ENCODE assay signal across 27 cellular contexts in genomic region chr20:49435639-49436038, GRCh38. TPM values are rescaled to one million over a fixed set of nuclear protein-coding genes. Genes with fewer than 3 reads are reported as not detected.
A peak's percentile ranks its signal among the peaks of the same experiment; 100 is the strongest.
DNase-seq lines count a peak whose midpoint lies in the region; TF ChIP-seq lines count a peak whose summit lies in the region.
"Had no signal": no experiment of that assay in that cellular context is flagged by ENCODE, and none has a peak within 500 bp of the region (broad histone marks: within the 10 kb centered on the region; RNA-seq: fewer than 3 reads in every experiment).

No MANE protein-coding gene starts in this region.

- no peaks in the 10 kb centered on the region for H3K9me3 ChIP-seq in fibroblast of lung (ENCODE audit: control insufficient read depth, insufficient read depth, low read depth, low read length)
- no peaks in the 10 kb centered on the region for H3K9me3 ChIP-seq in SK-N-SH
- H3K9me3 ChIP-seq: left lung, tibial nerve had no signal

- DNase-seq in NCI-H1417 (lab: John Stamatoyannopoulos, UW) = peak in 2 of 3 experiments; percentile 13 to 44
- no peak for DNase-seq in NCI-H1417 treated with DMSO at 0.1 percent for 48 hours (lab: John Stamatoyannopoulos, UW)
- no peak for DNase-seq in GM12864 (ENCODE audit: low read depth)
- DNase-seq in RPMI8226 = peak; percentile 28
- no peak for DNase-seq in fibroblast of lung (ENCODE audit: low read depth in 2 of 2)
- DNase-seq in NCI-H345 (lab: John Stamatoyannopoulos, UW) = no peak
- DNase-seq in nephron progenitor cell = no peak
- no peak for DNase-seq in SK-N-SH
- DNase-seq: activated CD4-positive, alpha-beta T cell treated with anti-CD3 and anti-CD28 coated beads, Interleukin-2, amount 10 ng/mL, durations not matched to agents 7 days and 5 days; activated gamma-delta T cell treated with Interleukin-2 at 50 U/mL for 16 hours; activated T-cell treated with anti-CD3 and anti-CD28 coated beads, Interleukin-2, amount 50 U/mL, for 24 hours; CD4-positive, CD25-positive, alpha-beta regulatory T cell; cerebellar nuclear complex; GDM1; left lung; midbrain; MV-4-11; naive thymus-derived CD4-positive, alpha-beta T cell; NCI-H187; NCI-H226; NCI-H774; stimulated activated CD4-positive, alpha-beta T cell treated with anti-CD3 and anti-CD28 coated beads, Interleukin-2, amount 100 ng/mL, for 24 hours; T-helper 9 cell had no signal

- no peak for TF ChIP-seq RAD21 in SK-N-SH (IDR thresholded peaks at IDR 0.05; ENCODE audit: low read length)

- TF ChIP-seq CTCF in GM12864 (IDR thresholded peaks at IDR 0.05; ENCODE audit: low read depth, low read length, missing control alignments) (peak; percentile 12), fibroblast of lung (conservative IDR thresholded peaks at IDR 0.05 in 1 of 2, IDR thresholded peaks at IDR 0.05 in 1 of 2; ENCODE audit: low read depth in 1 of 2, low read length in 2 of 2) (no peak), nephron progenitor cell (IDR thresholded peaks at IDR 0.05) (no peak), SK-N-SH (IDR thresholded peaks at IDR 0.05) (no peak)

- H3K27me3 Mint-ChIP-seq in nephron progenitor cell (ENCODE audit: low read depth, poor library complexity) = peaks cover 35% of the 10 kb centered on the region

- 74% methylated on average over 4 of the region's 5 CpGs for WGBS in SK-N-SH (ENCODE audit: low lambda C conversion rate)

- no peaks in the 10 kb centered on the region for H3K4me1 Mint-ChIP-seq in nephron progenitor cell
- H3K4me1 Mint-ChIP-seq: activated CD4-positive, alpha-beta T cell treated with anti-CD3 and anti-CD28 coated beads, Interleukin-2, amount 10 ng/mL, durations not matched to agents 7 days and 5 days; CD4-positive, CD25-positive, alpha-beta regulatory T cell; naive thymus-derived CD4-positive, alpha-beta T cell had no signal

- H4K20me1 ChIP-seq in fibroblast of lung (ENCODE audit: control insufficient read depth, extremely low read depth, insufficient read depth, low read length) (no peaks in the 10 kb centered on the region), SK-N-SH (ENCODE audit: insufficient read depth) (no peaks in the 10 kb centered on the region)

- H3K36me3 Mint-ChIP-seq in nephron progenitor cell (ENCODE audit: low read depth) = no peaks in the 10 kb centered on the region
- H3K36me3 Mint-ChIP-seq: CD4-positive, CD25-positive, alpha-beta regulatory T cell; naive thymus-derived CD4-positive, alpha-beta T cell had no signal

- H3K9me3 Mint-ChIP-seq in nephron progenitor cell = no peaks in the 10 kb centered on the region
- H3K9me3 Mint-ChIP-seq: activated CD4-positive, alpha-beta T cell treated with anti-CD3 and anti-CD28 coated beads, Interleukin-2, amount 10 ng/mL, durations not matched to agents 7 days and 5 days; activated T-cell treated with anti-CD3 and anti-CD28 coated beads, Interleukin-2, amount 50 U/mL, for 24 hours; naive thymus-derived CD4-positive, alpha-beta T cell had no signal

- H3K4me2 ChIP-seq in fibroblast of lung (ENCODE audit: extremely low read depth, insufficient read depth, low read length) = no peak overlapping the region
- H3K4me2 ChIP-seq in SK-N-SH = no peak overlapping the region

- CTCF ChIA-PET in SK-N-SH (lab: Yijun Ruan, JAX) = interaction anchor here (1.3 to 2.4 kb wide), 4 partner anchors 48 to 102 kb away, joined by 3 to 13 read pairs (median 6); no protein-coding TSS in a partner anchor

- H3K79me2 ChIP-seq in fibroblast of lung (ENCODE audit: control insufficient read depth, insufficient read depth, low read length) = no peaks in the 10 kb centered on the region
- H3K79me2 ChIP-seq in SK-N-SH (ENCODE audit: insufficient read depth) = no peaks in the 10 kb centered on the region

- POLR2A ChIA-PET in SK-N-SH (lab: Yijun Ruan, JAX) = no interaction called here

- H3K36me3 ChIP-seq in fibroblast of lung (ENCODE audit: control insufficient read depth, insufficient read depth, low read length) (no peaks in the 10 kb centered on the region), SK-N-SH (replicated peaks in 1 of 2; ENCODE audit: control insufficient read depth in 1 of 2, insufficient read depth in 2 of 2, low read length in 1 of 2) (no peaks in the 10 kb centered on the region)
- H3K36me3 ChIP-seq: left lung, tibial nerve had no signal

- no peaks in the 10 kb centered on the region for H3K9me2 ChIP-seq in SK-N-SH

- TF ChIP-seq EP300 in SK-N-SH (IDR thresholded peaks at IDR 0.05; ENCODE audit: borderline replicate concordance in 1 of 2, low read depth in 1 of 2, low read length in 1 of 2) = no peak

- no peak overlapping the region for H3K4me3 Mint-ChIP-seq in nephron progenitor cell
- H3K4me3 Mint-ChIP-seq: activated CD4-positive, alpha-beta T cell treated with anti-CD3 and anti-CD28 coated beads, Interleukin-2, amount 10 ng/mL, durations not matched to agents 7 days and 5 days; activated T-cell treated with anti-CD3 and anti-CD28 coated beads, Interleukin-2, amount 50 U/mL, for 24 hours; CD4-positive, CD25-positive, alpha-beta regulatory T cell; naive thymus-derived CD4-positive, alpha-beta T cell had no signal

- no peak overlapping the region for H3K4me3 ChIP-seq in GM12864 (ENCODE audit: low read depth, low read length)
- no peak overlapping the region for H3K4me3 ChIP-seq in fibroblast of lung (replicated peaks in 1 of 4; ENCODE audit: control extremely low read depth in 1 of 4, insufficient read depth in 1 of 4, low read depth in 3 of 4, low read length in 4 of 4)
- H3K4me3 ChIP-seq in SK-N-SH (ENCODE audit: low read depth in 2 of 2, low read length in 1 of 2) = no peak overlapping the region
- H3K4me3 ChIP-seq: left lung, skin epidermis, tibial nerve had no signal

- no peak overlapping the region for H2AFZ ChIP-seq in fibroblast of lung (ENCODE audit: low read length)
- no peak overlapping the region for H2AFZ ChIP-seq in SK-N-SH (ENCODE audit: low read depth)

- peak overlapping the region; percentile 2 for H3K9ac ChIP-seq in fibroblast of lung (ENCODE audit: insufficient read depth, low read length)
- no peak overlapping the region for H3K9ac ChIP-seq in SK-N-SH

- H3F3A ChIP-seq in SK-N-SH (replicated peaks; ENCODE audit: insufficient read depth) = no peaks in the 10 kb centered on the region

- H3K27me3 ChIP-seq in fibroblast of lung (ENCODE audit: control insufficient read depth, insufficient read depth, low read length) = peaks cover 10% of the 10 kb centered on the region
- no peaks in the 10 kb centered on the region; the same call in 1 of the 2 replicates for H3K27me3 ChIP-seq in SK-N-SH (ENCODE audit: insufficient read depth)
- H3K27me3 ChIP-seq: tibial nerve had no signal

- H3K27ac ChIP-seq in fibroblast of lung (ENCODE audit: insufficient read depth, low read length) = no peak overlapping the region
- no peak overlapping the region for H3K27ac ChIP-seq in SK-N-SH (ENCODE audit: low read depth in 2 of 2, low read length in 1 of 2)
- H3K27ac ChIP-seq: left lung, skin epidermis, tibial nerve had no signal

- H3K27ac Mint-ChIP-seq in nephron progenitor cell = no peak overlapping the region
- H3K27ac Mint-ChIP-seq: activated CD4-positive, alpha-beta T cell treated with anti-CD3 and anti-CD28 coated beads, Interleukin-2, amount 10 ng/mL, durations not matched to agents 7 days and 5 days; activated T-cell treated with anti-CD3 and anti-CD28 coated beads, Interleukin-2, amount 50 U/mL, for 24 hours; CD4-positive, CD25-positive, alpha-beta regulatory T cell; naive thymus-derived CD4-positive, alpha-beta T cell had no signal

- H3K4me1 ChIP-seq in fibroblast of lung (ENCODE audit: control insufficient read depth, extremely low read depth, insufficient read depth, low read length) = no peaks in the 10 kb centered on the region
- peaks cover 0 to 18% of the 10 kb centered on the region in 2 experiments; a peak in 1 of 4 replicates for H3K4me1 ChIP-seq in SK-N-SH (ENCODE audit: control insufficient read depth in 1 of 2, insufficient read depth in 2 of 2, low read depth in 1 of 2, low read length in 1 of 2)
- H3K4me1 ChIP-seq: left lung, tibial nerve had no signal

TF ChIP-seq in SK-N-SH, 30 proteins besides CTCF, POLR2A, EP300 and RAD21 (continues in another document):
- no peak for TF ChIP-seq MEF2A (IDR thresholded peaks at IDR 0.05; ENCODE audit: borderline replicate concordance, low read depth)
- TF ChIP-seq, protein P1, sequence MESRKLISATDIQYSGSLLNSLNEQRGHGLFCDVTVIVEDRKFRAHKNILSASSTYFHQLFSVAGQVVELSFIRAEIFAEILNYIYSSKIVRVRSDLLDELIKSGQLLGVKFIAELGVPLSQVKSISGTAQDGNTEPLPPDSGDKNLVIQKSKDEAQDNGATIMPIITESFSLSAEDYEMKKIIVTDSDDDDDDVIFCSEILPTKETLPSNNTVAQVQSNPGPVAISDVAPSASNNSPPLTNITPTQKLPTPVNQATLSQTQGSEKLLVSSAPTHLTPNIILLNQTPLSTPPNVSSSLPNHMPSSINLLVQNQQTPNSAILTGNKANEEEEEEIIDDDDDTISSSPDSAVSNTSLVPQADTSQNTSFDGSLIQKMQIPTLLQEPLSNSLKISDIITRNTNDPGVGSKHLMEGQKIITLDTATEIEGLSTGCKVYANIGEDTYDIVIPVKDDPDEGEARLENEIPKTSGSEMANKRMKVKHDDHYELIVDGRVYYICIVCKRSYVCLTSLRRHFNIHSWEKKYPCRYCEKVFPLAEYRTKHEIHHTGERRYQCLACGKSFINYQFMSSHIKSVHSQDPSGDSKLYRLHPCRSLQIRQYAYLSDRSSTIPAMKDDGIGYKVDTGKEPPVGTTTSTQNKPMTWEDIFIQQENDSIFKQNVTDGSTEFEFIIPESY (IDR thresholded peaks at IDR 0.05; ENCODE audit: borderline replicate concordance, low read depth) = no peak
- TF ChIP-seq MXI1 (IDR thresholded peaks at IDR 0.05; ENCODE audit: low read depth, low read length) = no peak
- no peak for TF ChIP-seq TAF1 (IDR thresholded peaks at IDR 0.05; ENCODE audit: borderline replicate concordance, low read depth, low read length)
- TF ChIP-seq SIN3A (IDR thresholded peaks at IDR 0.05; ENCODE audit: borderline replicate concordance, low read depth, low read length) = no peak
- TF ChIP-seq RCOR1 (IDR thresholded peaks at IDR 0.05; ENCODE audit: low read length) = no peak
- TF ChIP-seq JUND (IDR thresholded peaks at IDR 0.05) = no peak
- no peak for TF ChIP-seq USF2 (IDR thresholded peaks at IDR 0.05; ENCODE audit: borderline replicate concordance, low read depth, low read length)

RNA-seq across cellular contexts. Expression of gene KCNB1, which starts 46.8 kb away (rescaled TPM):
- total RNA-seq in fibroblast of lung = under 0.01 TPM in 2 replicates
- polyA plus RNA-seq in fibroblast of lung (0.07 and 0.08 TPM in 2 replicates), SK-N-SH (2012; rRNA removed) (0.82 and 1.1 TPM in 2 replicates)
- 0.10 and 0.21 TPM in 2 replicates for polyA plus RNA-seq in fibroblast of lung (2012)
- 0.07 TPM in 1 of 2 replicates, not detected in the other for polyA minus RNA-seq in fibroblast of lung (ENCODE audit: low replicate concordance)
- 0.81 and 0.93 TPM in 2 replicates for polyA plus RNA-seq in SK-N-SH (2012; cell fraction: cytosol; rRNA removed)
- polyA plus RNA-seq in SK-N-SH (2012; cell fraction: nucleus; rRNA removed) = 1.6 and 1.8 TPM in 2 replicates
- total RNA-seq: CD4-positive, CD25-positive, alpha-beta regulatory T cell; endothelial cell of umbilical vein; glomerular endothelial cell had no signal
- polyA plus RNA-seq: endothelial cell of umbilical vein; naive thymus-derived CD4-positive, alpha-beta T cell had no signal

Comparison
In these comparisons a context has a peak if more than half of its experiments do, and no peak if none do; other contexts are left out.
1. DNase-seq: peak in NCI-H1417 (2 of 3) and RPMI8226 (single experiment); none in NCI-H1417 treated with DMSO at 0.1 percent for 48 hours (single experiment), GM12864 (single experiment), fibroblast of lung (0 of 2), NCI-H345 (single experiment), nephron progenitor cell (single experiment) and SK-N-SH (single experiment).